In genomic region chr6:125044667-125045066, GRCh38 we compare ENCODE assay signal across 24 cellular contexts.
"Had no signal": no experiment of that assay in that cellular context is flagged by ENCODE, and none has a peak within 500 bp of the region (broad histone marks: within the 10 kb centered on the region; RNA-seq: fewer than 3 reads in every experiment).

No MANE protein-coding gene starts in this region.

- H3K4me3 ChIP-seq: left ventricle myocardium inferior, lung, neural progenitor cell, right atrium auricular region, tibial nerve, upper lobe of left lung, vagina had no signal

- ATAC-seq: natural killer cell; sciatic nerve; stimulated activated memory B cell treated with anti-CD40 and anti-IgM and Interleukin-4, amounts not matched to agents 10 μg/mL and 1 μg/mL and 100 μg/mL, for 72 hours; stimulated activated naive CD8-positive, alpha-beta T cell treated with anti-CD3 and anti-CD28 coated beads, Interleukin-15, amount 100 ng/mL, for 72 hours had no signal

- H3K9ac ChIP-seq: neural progenitor cell had no signal

- H2AFZ ChIP-seq: neural progenitor cell had no signal

- H3K4me1 ChIP-seq: vagina had no signal

- DNase-seq: hypothalamus; immature natural killer cell; left ventricle myocardium inferior; naive B cell; natural killer cell; nephron progenitor cell; occipital lobe; small intestine; stimulated activated CD4-positive, alpha-beta T cell treated with anti-CD3 and anti-CD28 coated beads, Interleukin-1b, Interleukin-23, amount 100 ng/mL, for 48 hours; stimulated activated CD4-positive, alpha-beta T cell treated with anti-CD3 and anti-CD28 coated beads, Interleukin-2, amount 100 ng/mL, for 48 hours; stimulated activated CD4-positive, alpha-beta T cell treated with anti-CD3 and anti-CD28 coated beads, Interleukin-4, amount 100 ng/mL, for 4 hours; stimulated activated CD8-positive, alpha-beta memory T cell treated with anti-CD3 and anti-CD28 coated beads, Interleukin-4, amount 100 ng/mL, for 48 hours; stimulated activated naive CD4-positive, alpha-beta T cell treated with Interleukin-2 at 50 U/mL for 16 hours; stimulated activated naive CD8-positive, alpha-beta T cell treated with anti-CD3 and anti-CD28 coated beads, Interleukin-15, amount 100 ng/mL, for 72 hours; substantia nigra; upper lobe of left lung had no signal

- H3K9me3 ChIP-seq: left ventricle myocardium inferior, neutrophil, right atrium auricular region, tibial nerve, upper lobe of left lung, vagina had no signal

- H3K4me2 ChIP-seq: neural progenitor cell had no signal

- H3K27ac ChIP-seq: left ventricle myocardium inferior, neural progenitor cell, neutrophil, right atrium auricular region, tibial nerve, upper lobe of left lung, vagina had no signal

- H3K36me3 ChIP-seq: neural progenitor cell had no signal

- H3K27me3 ChIP-seq: neural progenitor cell, neutrophil, right atrium auricular region, tibial nerve, upper lobe of left lung, vagina had no signal
